In the genomic region with DNA sequence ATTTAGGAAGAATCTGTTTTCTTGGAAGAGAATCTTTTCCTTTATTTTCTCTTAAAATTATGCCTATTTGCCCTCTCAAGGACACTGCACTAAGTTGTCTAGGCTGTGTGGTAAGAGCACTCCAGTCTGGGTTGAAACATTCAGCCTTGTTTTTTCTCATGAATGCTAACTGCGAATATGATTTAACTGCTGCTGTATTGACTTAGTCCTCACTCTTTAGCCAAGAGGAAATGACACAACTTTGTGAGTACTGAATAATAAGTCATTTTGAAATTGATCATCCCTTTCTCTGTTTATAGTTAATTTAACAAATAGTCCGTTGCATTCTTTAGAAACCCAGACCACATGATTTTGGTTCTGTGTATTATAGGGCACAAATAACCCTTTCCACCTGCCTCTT, we compare ENCODE assay signal across 19 cellular contexts. TPM values are rescaled to one million over a fixed set of nuclear protein-coding genes. Genes with fewer than 3 reads are reported as not detected.
DNase-seq lines count a peak whose midpoint lies in the region; ATAC-seq and FAIRE-seq lines count a peak whose summit lies in the region.
"Had no signal": no experiment of that assay in that cellular context is flagged by ENCODE, and none has a peak within 500 bp of the region (broad histone marks: within the 10 kb centered on the region; RNA-seq: fewer than 3 reads in every experiment).

No MANE protein-coding gene starts in this region.

- no peak overlapping the region for H3K14ac ChIP-seq in mesenchymal stem cell (ENCODE audit: low read length in 2 of 2)

- no peaks in the 10 kb centered on the region for H3K4me1 ChIP-seq in mesenchymal stem cell (ENCODE audit: control insufficient read depth, insufficient read depth, low read depth, low read length)

- no peak overlapping the region for H3K4me2 ChIP-seq in mesenchymal stem cell (ENCODE audit: low read length, poor library complexity, severe bottlenecking)

- no peaks in the 10 kb centered on the region for H3K36me3 ChIP-seq in mesenchymal stem cell (ENCODE audit: control insufficient read depth in 1 of 2, insufficient read depth in 2 of 2, low read depth in 1 of 2, low read length in 2 of 2)
- H3K36me3 ChIP-seq: left ventricle myocardium inferior, neutrophil had no signal

- no peak overlapping the region for H2BK5ac ChIP-seq in mesenchymal stem cell (ENCODE audit: low read depth, low read length, poor library complexity, severe bottlenecking)

- H2BK12ac ChIP-seq in mesenchymal stem cell (ENCODE audit: low read length in 2 of 2), result no peak overlapping the region

- H4K8ac ChIP-seq in mesenchymal stem cell (ENCODE audit: low read length), result no peak overlapping the region

- H3K4ac ChIP-seq in mesenchymal stem cell (ENCODE audit: low read depth in 1 of 2, low read length in 2 of 2), result no peak overlapping the region

- no peak for ATAC-seq in GM18498 (IDR thresholded peaks at IDR 0.05; ENCODE audit: unreplicated experiment)
- ATAC-seq: activated CD8-positive, alpha-beta memory T cell treated with anti-CD3 and anti-CD28 coated beads, Interleukin-2, amount 10 ng/mL, durations not matched to agents 7 days and 5 days; activated naive CD8-positive, alpha-beta T cell treated with anti-CD3 and anti-CD28 coated beads, Interleukin-2, amount 50 U/mL, for 24 hours; activated T-helper 17 cell treated with anti-CD3 and anti-CD28 coated beads, Interleukin-2, amount 50 U/mL, for 72 hours; right cardiac atrium had no signal

- H2AFZ ChIP-seq in mesenchymal stem cell (ENCODE audit: low read depth, low read length), result no peak overlapping the region

- peaks cover 2% of the 10 kb centered on the region for H3K36me3 Mint-ChIP-seq in activated naive CD8-positive, alpha-beta T cell treated with anti-CD3 and anti-CD28 coated beads for 36 hours
- H3K36me3 Mint-ChIP-seq: activated CD8-positive, alpha-beta memory T cell treated with anti-CD3 and anti-CD28 coated beads, Interleukin-2, amount 10 ng/mL, durations not matched to agents 7 days and 5 days had no signal

- no peak overlapping the region for H3K4me3 Mint-ChIP-seq in activated naive CD8-positive, alpha-beta T cell treated with anti-CD3 and anti-CD28 coated beads for 36 hours
- H3K4me3 Mint-ChIP-seq: activated CD8-positive, alpha-beta memory T cell treated with anti-CD3 and anti-CD28 coated beads, Interleukin-2, amount 10 ng/mL, durations not matched to agents 7 days and 5 days; activated naive CD8-positive, alpha-beta T cell treated with anti-CD3 and anti-CD28 coated beads, Interleukin-2, amount 50 U/mL, for 24 hours; activated T-helper 17 cell treated with anti-CD3 and anti-CD28 coated beads, Interleukin-2, amount 50 U/mL, for 72 hours; endodermal cell had no signal

- no peaks in the 10 kb centered on the region for H3K79me1 ChIP-seq in mesenchymal stem cell (replicated peaks; ENCODE audit: low read length, poor library complexity, severe bottlenecking)

- no peak overlapping the region for H4K91ac ChIP-seq in mesenchymal stem cell (ENCODE audit: low read length)

- no peak overlapping the region for H2AK5ac ChIP-seq in mesenchymal stem cell (ENCODE audit: low read length, severe bottlenecking)

- peak overlapping the region; percentile 71 for H3K9ac ChIP-seq in mesenchymal stem cell (ENCODE audit: low read length)

- no peak overlapping the region for H3K23ac ChIP-seq in mesenchymal stem cell (ENCODE audit: low read length in 2 of 2)

- peaks cover 2% of the 10 kb centered on the region for H3K4me1 Mint-ChIP-seq in activated naive CD8-positive, alpha-beta T cell treated with anti-CD3 and anti-CD28 coated beads for 36 hours

- H2BK15ac ChIP-seq in mesenchymal stem cell (ENCODE audit: low read depth, poor library complexity, severe bottlenecking), result no peak overlapping the region

- FAIRE-seq in frontal cortex (lab: Jason Lieb, UNC), result no peak

- H2BK120ac ChIP-seq in mesenchymal stem cell (ENCODE audit: low read depth, low read length), result no peak overlapping the region

- no peaks in the 10 kb centered on the region for H3K27me3 ChIP-seq in mesenchymal stem cell (ENCODE audit: control insufficient read depth in 1 of 2, insufficient read depth in 1 of 2, low read length in 2 of 2)

- no peaks in the 10 kb centered on the region for H3K9me3 Mint-ChIP-seq in activated naive CD8-positive, alpha-beta T cell treated with anti-CD3 and anti-CD28 coated beads for 36 hours
- H3K9me3 Mint-ChIP-seq: activated naive CD8-positive, alpha-beta T cell treated with anti-CD3 and anti-CD28 coated beads, Interleukin-2, amount 50 U/mL, for 24 hours; activated T-helper 17 cell treated with anti-CD3 and anti-CD28 coated beads, Interleukin-2, amount 50 U/mL, for 72 hours; endodermal cell had no signal

- DNase-seq in EH (ENCODE audit: low read depth) (peak; percentile 83), NCI-H460 (ENCODE audit: extremely low read depth, low read depth) (peak; percentile 52), epithelial cell of prostate (ENCODE audit: low read depth, low spot score) (no peak), mesenchymal stem cell (peak; percentile 53), SW480 (ENCODE audit: low spot score) (no peak), frontal cortex (ENCODE audit: low spot score in 2 of 2) (no peak)
- DNase-seq in activated naive CD8-positive, alpha-beta T cell treated with anti-CD3 and anti-CD28 coated beads for 36 hours, result no peak
- DNase-seq: activated CD8-positive, alpha-beta memory T cell treated with anti-CD3 and anti-CD28 coated beads, Interleukin-2, amount 10 ng/mL, durations not matched to agents 7 days and 5 days; activated naive CD8-positive, alpha-beta T cell treated with anti-CD3 and anti-CD28 coated beads, Interleukin-2, amount 50 U/mL, for 24 hours; cerebellar nuclear complex; endodermal cell; GOT3; left ventricle myocardium inferior; NCI-H187; NCI-H510A; right cardiac atrium had no signal

- H3K27ac ChIP-seq in epithelial cell of prostate (peak overlapping the region; percentile 75), mesenchymal stem cell (ENCODE audit: low read length, poor library complexity, severe bottlenecking) (no peak overlapping the region)
- H3K27ac ChIP-seq: left ventricle myocardium inferior, neutrophil had no signal

- H3K18ac ChIP-seq in mesenchymal stem cell (ENCODE audit: low read depth in 1 of 2, low read length in 2 of 2), result no peak overlapping the region

- no peak overlapping the region for H3K4me3 ChIP-seq in mesenchymal stem cell (ENCODE audit: insufficient read depth in 1 of 2, low read depth in 1 of 2, low read length in 2 of 2)
- H3K4me3 ChIP-seq: left ventricle myocardium inferior had no signal

- WGBS in mesenchymal stem cell, result no CpG with 5 or more reads among the region's 2 CpGs

- no peak overlapping the region for H3K27ac Mint-ChIP-seq in activated naive CD8-positive, alpha-beta T cell treated with anti-CD3 and anti-CD28 coated beads for 36 hours
- H3K27ac Mint-ChIP-seq: activated CD8-positive, alpha-beta memory T cell treated with anti-CD3 and anti-CD28 coated beads, Interleukin-2, amount 10 ng/mL, durations not matched to agents 7 days and 5 days; activated naive CD8-positive, alpha-beta T cell treated with anti-CD3 and anti-CD28 coated beads, Interleukin-2, amount 50 U/mL, for 24 hours; activated T-helper 17 cell treated with anti-CD3 and anti-CD28 coated beads, Interleukin-2, amount 50 U/mL, for 72 hours; endodermal cell had no signal

- no peaks in the 10 kb centered on the region for H3K9me3 ChIP-seq in mesenchymal stem cell (ENCODE audit: control insufficient read depth, low read length)
- H3K9me3 ChIP-seq: left ventricle myocardium inferior, neutrophil had no signal

- H3K27me3 Mint-ChIP-seq in activated naive CD8-positive, alpha-beta T cell treated with anti-CD3 and anti-CD28 coated beads for 36 hours, result peaks cover 37% of the 10 kb centered on the region

RNA-seq across cellular contexts. Expression of a gene that starts 4.5 kb away (rescaled TPM):
- 74.9 and 87.3 TPM in 2 replicates for total RNA-seq in NCI-H460 (2014; rRNA removed; shearing (Covaris generic))
- polyA plus RNA-seq in NCI-H460 (2014; cell fraction: nucleus; rRNA removed), result 25.7 and 39.4 TPM in 2 replicates
- polyA plus RNA-seq in mesenchymal stem cell (2013, experiment 1 of 2), result 184 TPM
- polyA plus RNA-seq in mesenchymal stem cell (2013, experiment 2 of 2), result 178 TPM
- not detected for total RNA-seq in activated naive CD8-positive, alpha-beta T cell treated with anti-CD3 and anti-CD28 coated beads for 36 hours
- 251 TPM for total RNA-seq in frontal cortex
- total RNA-seq: activated CD8-positive, alpha-beta memory T cell treated with anti-CD3 and anti-CD28 coated beads, Interleukin-2, amount 10 ng/mL, durations not matched to agents 7 days and 5 days; activated T-helper 17 cell treated with anti-CD3 and anti-CD28 coated beads, Interleukin-2, amount 50 U/mL, for 72 hours had no signal

Comparison
In these comparisons a context has a peak if more than half of its experiments do, and no peak if none do; other contexts are left out.
1. DNase-seq: peak in EH (single experiment), NCI-H460 (single experiment) and mesenchymal stem cell (single experiment); none in epithelial cell of prostate (single experiment), SW480 (single experiment), activated naive CD8-positive, alpha-beta T cell treated with anti-CD3 and anti-CD28 coated beads for 36 hours (single experiment) and frontal cortex (0 of 2).
2. RNA of a gene that starts 4.5 kb away (total RNA-seq): 251 TPM in frontal cortex (single experiment) and 74.9 to 87.3 TPM in NCI-H460; not detected in activated naive CD8-positive, alpha-beta T cell treated with anti-CD3 and anti-CD28 coated beads for 36 hours; every median in the first group is over 10 times any median in the second.